ENCODE assay signal across 27 cellular contexts in genomic region chr2:43300222-43300621, GRCh38.
A peak's percentile ranks its signal among the peaks of the same experiment; 100 is the strongest.
DNase-seq lines count a peak whose midpoint lies in the region; ATAC-seq and TF ChIP-seq lines count a peak whose summit lies in the region.
"Had no signal": no experiment of that assay in that cellular context is flagged by ENCODE, and none has a peak within 500 bp of the region (broad histone marks: within the 10 kb centered on the region; RNA-seq: fewer than 3 reads in every experiment).

No MANE protein-coding gene starts in this region.

- H3K4me1 ChIP-seq in right atrium auricular region = peaks cover 0 to 49% of the 10 kb centered on the region in 2 donors
- peaks cover 3 to 52% (median 35%) of the 10 kb centered on the region in 9 donors for H3K4me1 ChIP-seq in heart right ventricle
- H3K4me1 ChIP-seq in gastroesophageal sphincter = peaks cover 17 to 59% (median 38%) of the 10 kb centered on the region in 3 donors
- peaks cover 17% of the 10 kb centered on the region for H3K4me1 ChIP-seq in prostate gland (replicated peaks)
- H3K4me1 ChIP-seq in aorta (ENCODE audit: control insufficient read depth in 1 of 2, insufficient read depth in 2 of 2, low read length in 2 of 2) = peaks cover 7 to 14% of the 10 kb centered on the region in 2 donors
- peaks cover 7% of the 10 kb centered on the region for H3K4me1 ChIP-seq in ovary (ENCODE audit: insufficient read depth)

- H3K27ac ChIP-seq in right atrium auricular region (peak overlapping the region; percentile 33 to 84), heart right ventricle (peak overlapping the region in 2 of 10 donors; percentile 36 to 90), gastroesophageal sphincter (peak overlapping the region in 3 of 4 donors; percentile 67 to 83 (median 73)), prostate gland (peak overlapping the region; percentile 61 to 68), aorta (ENCODE audit: low read depth in 1 of 2, low read length in 2 of 2) (peak overlapping the region; percentile 44 to 93), ovary (no peak overlapping the region)
- H3K27ac ChIP-seq: HL-60, neural progenitor cell had no signal

- 94% methylated on average over 4 of the region's 4 CpGs for WGBS in heart right ventricle, 2 donors
- WGBS in gastroesophageal sphincter (ENCODE audit: low coverage in 1 of 2), 2 donors = 95% methylated on average over 4 of the region's 4 CpGs; no CpG with 5 or more reads in 1 of the 2 donors
- WGBS in prostate gland = 92% methylated on average over 4 of the region's 4 CpGs
- 91 to 93% methylated on average over 4 of the region's 4 CpGs for WGBS in aorta, 2 donors
- WGBS in ovary, 3 donors = 94 to 97% (median 94%) methylated on average over 4 of the region's 4 CpGs

- H3K36me3 ChIP-seq in right atrium auricular region (no peaks in the 10 kb centered on the region), heart right ventricle (no peaks in the 10 kb centered on the region), gastroesophageal sphincter (no peaks in the 10 kb centered on the region), prostate gland (no peaks in the 10 kb centered on the region), aorta (ENCODE audit: control insufficient read depth in 1 of 2, insufficient read depth in 2 of 2, low read length in 1 of 2) (no peaks in the 10 kb centered on the region), ovary (no peaks in the 10 kb centered on the region)
- H3K36me3 ChIP-seq: neural progenitor cell had no signal

- H3K4me3 ChIP-seq in right atrium auricular region = no peak overlapping the region
- no peak overlapping the region for H3K4me3 ChIP-seq in heart right ventricle
- no peak overlapping the region for H3K4me3 ChIP-seq in gastroesophageal sphincter
- no peak overlapping the region for H3K4me3 ChIP-seq in prostate gland
- H3K4me3 ChIP-seq in aorta (ENCODE audit: low read length in 2 of 2) = no peak overlapping the region
- no peak overlapping the region for H3K4me3 ChIP-seq in ovary
- H3K4me3 ChIP-seq: GM23338, lung, neural progenitor cell had no signal

- no peaks in the 10 kb centered on the region for H3K27me3 ChIP-seq in right atrium auricular region
- H3K27me3 ChIP-seq in heart right ventricle = no peaks in the 10 kb centered on the region
- H3K27me3 ChIP-seq in gastroesophageal sphincter = no peaks in the 10 kb centered on the region
- no peaks in the 10 kb centered on the region for H3K27me3 ChIP-seq in prostate gland (replicated peaks; ENCODE audit: insufficient read depth)
- no peaks in the 10 kb centered on the region for H3K27me3 ChIP-seq in aorta (ENCODE audit: control insufficient read depth in 1 of 2, insufficient read depth in 2 of 2, low read length in 1 of 2)
- H3K27me3 ChIP-seq in ovary = no peaks in the 10 kb centered on the region
- H3K27me3 ChIP-seq: neural progenitor cell had no signal

- TF ChIP-seq POLR2A in gastroesophageal sphincter (IDR thresholded peaks at IDR 0.05) (no peak), prostate gland (IDR thresholded peaks at IDR 0.05) (no peak), ovary (IDR thresholded peaks at IDR 0.05) (no peak)

- TF ChIP-seq EP300 in gastroesophageal sphincter (IDR thresholded peaks at IDR 0.05) (no peak), ovary (IDR thresholded peaks at IDR 0.05) (no peak)

- H3K9me3 ChIP-seq in right atrium auricular region (no peaks in the 10 kb centered on the region), heart right ventricle (no peaks in the 10 kb centered on the region), gastroesophageal sphincter (no peaks in the 10 kb centered on the region), prostate gland (no peaks in the 10 kb centered on the region), aorta (ENCODE audit: control insufficient read depth, low read length) (no peaks in the 10 kb centered on the region), ovary (no peaks in the 10 kb centered on the region)

- DNase-seq in right atrium auricular region (ENCODE audit: low spot score) = peak; percentile 0
- no peak for DNase-seq in heart right ventricle
- DNase-seq in prostate gland (ENCODE audit: low spot score) = no peak
- DNase-seq in aorta = no peak
- DNase-seq in ovary = no peak
- DNase-seq: activated CD4-positive, alpha-beta T cell treated with anti-CD3 and anti-CD28 coated beads, Interleukin-2, amount 10 ng/mL, durations not matched to agents 24 days and 14 days; activated gamma-delta T cell treated with Interleukin-2 at 50 U/mL for 16 hours; activated naive CD8-positive, alpha-beta T cell treated with anti-CD3 and anti-CD28 coated beads, Interleukin-2, amount 50 U/mL, for 24 hours; activated T-cell treated with anti-CD3 and anti-CD28 coated beads, Interleukin-2, amount 50 U/mL, for 24 hours; AML-193; CD4-positive, alpha-beta memory T cell; DMS 273 treated with DMSO at 0.1 percent for 48 hours; head of caudate nucleus; HFFc6; kidney glomerular epithelial cell; NCI-H1048; NCI-H187; NCI-H2171; NCI-H510A treated with DMSO at 0.1 percent for 48 hours; SHP77 had no signal

- no peak for ATAC-seq in heart right ventricle
- no peak for ATAC-seq in gastroesophageal sphincter
- ATAC-seq in aorta (ENCODE audit: low FRiP score) = no peak
- no peak for ATAC-seq in HG02973 (IDR thresholded peaks at IDR 0.05; ENCODE audit: unreplicated experiment)
- ATAC-seq in HG02759 (IDR thresholded peaks at IDR 0.05; ENCODE audit: unreplicated experiment) = no peak
- ATAC-seq: activated naive CD8-positive, alpha-beta T cell treated with anti-CD3 and anti-CD28 coated beads, Interleukin-2, amount 50 U/mL, for 24 hours; GM23338 had no signal

- intact Hi-C loops in heart right ventricle (cut with DNase I) (loop anchor here in 1 of 10 donors (5.0 kb wide), 1 partner anchor 33 kb away; no protein-coding TSS in a partner anchor), prostate gland (cut with DNase I) (no loop called here), aorta (cut with DNase I) (loop anchor here (5.0 kb wide), 2 partner anchors 38 to 73 kb away; partner anchors contain the start of gene ZFP36L2 (in 1 of the 2)), ovary (cut with DNase I) (loop anchor here in 1 of 4 donors (10.0 kb wide), 1 partner anchor 75 kb away; the partner anchor contains the start of gene ZFP36L2)

- no peak for TF ChIP-seq CTCF in right atrium auricular region (IDR thresholded peaks at IDR 0.05)
- TF ChIP-seq CTCF in heart right ventricle (IDR thresholded peaks at IDR 0.05) = no peak
- no peak for TF ChIP-seq CTCF in gastroesophageal sphincter (IDR thresholded peaks at IDR 0.05)
- TF ChIP-seq CTCF in prostate gland (IDR thresholded peaks at IDR 0.05) = no peak
- TF ChIP-seq CTCF in ovary (IDR thresholded peaks at IDR 0.05) = no peak

Comparison
In these comparisons a context has a peak if more than half of its experiments do, and no peak if none do; other contexts are left out.
1. H3K27ac ChIP-seq: peak in right atrium auricular region (2 of 2), gastroesophageal sphincter (3 of 4), prostate gland (2 of 2) and aorta (2 of 2); none in ovary (0 of 2).